In the genomic region with DNA sequence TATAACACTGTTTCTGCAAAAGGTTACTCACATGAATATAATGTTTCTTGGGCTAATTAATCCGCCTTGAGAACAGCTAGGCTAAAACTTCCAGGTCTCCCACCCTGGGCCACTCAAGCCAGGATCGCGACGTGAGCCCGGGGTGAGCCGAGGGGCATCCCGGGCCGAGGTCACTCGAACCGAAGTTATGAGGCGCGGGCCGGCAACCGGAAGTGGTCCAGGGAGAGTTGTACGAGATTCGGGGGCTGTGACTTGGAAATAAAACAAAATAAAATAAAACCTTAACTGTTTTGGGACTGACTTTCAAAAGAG, we compare ENCODE assay signal across 1 cellular context.
TF ChIP-seq lines count a peak whose summit lies in the region.

No MANE protein-coding gene starts in this region.

TF ChIP-seq in IMR-90, 13 proteins besides CTCF, POLR2A, EP300 and RAD21:
- no peak for TF ChIP-seq CHD1 (IDR thresholded peaks at IDR 0.05; ENCODE audit: low read depth, low read length)
- TF ChIP-seq RFX5 (IDR thresholded peaks at IDR 0.05; ENCODE audit: low read depth, low read length) = no peak
- TF ChIP-seq BHLHE40 (IDR thresholded peaks at IDR 0.05; ENCODE audit: low read depth, low read length) = no peak
- no peak for TF ChIP-seq FOS (IDR thresholded peaks at IDR 0.05; ENCODE audit: low read depth, low read length)
- TF ChIP-seq RCOR1 (IDR thresholded peaks at IDR 0.05; ENCODE audit: insufficient replicate concordance, low read length) = no peak
- TF ChIP-seq, protein P1, sequence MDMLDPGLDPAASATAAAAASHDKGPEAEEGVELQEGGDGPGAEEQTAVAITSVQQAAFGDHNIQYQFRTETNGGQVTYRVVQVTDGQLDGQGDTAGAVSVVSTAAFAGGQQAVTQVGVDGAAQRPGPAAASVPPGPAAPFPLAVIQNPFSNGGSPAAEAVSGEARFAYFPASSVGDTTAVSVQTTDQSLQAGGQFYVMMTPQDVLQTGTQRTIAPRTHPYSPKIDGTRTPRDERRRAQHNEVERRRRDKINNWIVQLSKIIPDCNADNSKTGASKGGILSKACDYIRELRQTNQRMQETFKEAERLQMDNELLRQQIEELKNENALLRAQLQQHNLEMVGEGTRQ (IDR thresholded peaks at IDR 0.05; ENCODE audit: low read depth, low read length) = no peak
- TF ChIP-seq MAFK (IDR thresholded peaks at IDR 0.05; ENCODE audit: low read depth, low read length) = no peak
- no peak for TF ChIP-seq MAZ (IDR thresholded peaks at IDR 0.05; ENCODE audit: borderline replicate concordance, low read depth, low read length)
- no peak for TF ChIP-seq CEBPB (IDR thresholded peaks at IDR 0.05; ENCODE audit: low read depth, low read length)
- TF ChIP-seq MXI1 (IDR thresholded peaks at IDR 0.05; ENCODE audit: borderline replicate concordance, low read depth, low read length) = no peak
- TF ChIP-seq SMC3 (IDR thresholded peaks at IDR 0.05; ENCODE audit: low read depth, low read length) = no peak
- no peak for TF ChIP-seq NFE2L2 (IDR thresholded peaks at IDR 0.05; ENCODE audit: low read depth, low read length)
- TF ChIP-seq, protein P2, sequence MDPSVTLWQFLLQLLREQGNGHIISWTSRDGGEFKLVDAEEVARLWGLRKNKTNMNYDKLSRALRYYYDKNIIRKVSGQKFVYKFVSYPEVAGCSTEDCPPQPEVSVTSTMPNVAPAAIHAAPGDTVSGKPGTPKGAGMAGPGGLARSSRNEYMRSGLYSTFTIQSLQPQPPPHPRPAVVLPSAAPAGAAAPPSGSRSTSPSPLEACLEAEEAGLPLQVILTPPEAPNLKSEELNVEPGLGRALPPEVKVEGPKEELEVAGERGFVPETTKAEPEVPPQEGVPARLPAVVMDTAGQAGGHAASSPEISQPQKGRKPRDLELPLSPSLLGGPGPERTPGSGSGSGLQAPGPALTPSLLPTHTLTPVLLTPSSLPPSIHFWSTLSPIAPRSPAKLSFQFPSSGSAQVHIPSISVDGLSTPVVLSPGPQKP (IDR thresholded peaks at IDR 0.05; ENCODE audit: borderline replicate concordance, low read depth, low read length) = no peak
